ENCODE assay signal across 22 cellular contexts in genomic region chr4:174212061-174212460, GRCh38.
DNase-seq lines count a peak whose midpoint lies in the region; ATAC-seq and TF ChIP-seq lines count a peak whose summit lies in the region.
"Had no signal": no experiment of that assay in that cellular context is flagged by ENCODE, and none has a peak within 500 bp of the region (broad histone marks: within the 10 kb centered on the region; RNA-seq: fewer than 3 reads in every experiment).

No MANE protein-coding gene starts in this region.

- no peak overlapping the region for H3K27ac Mint-ChIP-seq in T-helper 2 cell treated with Interferon-gamma antibody and Interleukin-4, amounts not matched to agents 5 μg/mL and 100 μg/mL, for 36 hours
- H3K27ac Mint-ChIP-seq in activated B cell treated with CpG ODN at 0.5 μM for 24 hours = no peak overlapping the region

- POLR2A ChIA-PET in activated B cell treated with CpG ODN at 0.5 μM for 24 hours (lab: Charles Lee) = no interaction called here

- TF ChIP-seq CTCF in activated B cell treated with CpG ODN at 0.5 μM for 24 hours (IDR thresholded peaks at IDR 0.05) (no peak), fibroblast of the aortic adventitia (IDR thresholded peaks at IDR 0.05; ENCODE audit: insufficient read depth, low read length) (no peak), retinal pigment epithelial cell (conservative IDR thresholded peaks at IDR 0.05; ENCODE audit: low read depth, low read length) (no peak)

- no peaks in the 10 kb centered on the region for H3K36me3 Mint-ChIP-seq in T-helper 2 cell treated with Interferon-gamma antibody and Interleukin-4, amounts not matched to agents 5 μg/mL and 100 μg/mL, for 36 hours (ENCODE audit: low read depth)
- no peaks in the 10 kb centered on the region for H3K36me3 Mint-ChIP-seq in activated B cell treated with CpG ODN at 0.5 μM for 24 hours (ENCODE audit: low read depth)

- H3K4me3 Mint-ChIP-seq in T-helper 2 cell treated with Interferon-gamma antibody and Interleukin-4, amounts not matched to agents 5 μg/mL and 100 μg/mL, for 36 hours = peak overlapping the region; percentile 27
- H3K4me3 Mint-ChIP-seq in activated B cell treated with CpG ODN at 0.5 μM for 24 hours = peak overlapping the region; percentile 62

- CTCF ChIA-PET in activated B cell treated with CpG ODN at 0.5 μM for 24 hours (lab: Charles Lee) = interaction anchor here (0.8 kb wide), 1 partner anchor 11 kb away, joined by 3 read pairs; no protein-coding TSS in a partner anchor

- no peak for ATAC-seq in activated B cell treated with CpG ODN at 0.5 μM for 24 hours (ENCODE audit: low read depth)
- ATAC-seq: K562, mucosa of descending colon had no signal

- DNase-seq in T-helper 2 cell treated with Interferon-gamma antibody and Interleukin-4, amounts not matched to agents 5 μg/mL and 100 μg/mL, for 36 hours (ENCODE audit: low spot score) = no peak
- DNase-seq in T-helper 2 cell (no peak), activated B cell treated with CpG ODN at 0.5 μM for 24 hours (no peak), fibroblast of the aortic adventitia (ENCODE audit: low read depth) (no peak), retinal pigment epithelial cell (ENCODE audit: low read depth) (no peak), HuH-7 (ENCODE audit: low spot score) (no peak), AG20443 (ENCODE audit: low spot score) (no peak)
- no peak for DNase-seq in activated CD8-positive, alpha-beta memory T cell treated with anti-CD3 and anti-CD28 coated beads, Interleukin-2, amount 50 U/mL, for 4 hours
- DNase-seq: 8988T; activated CD4-positive, alpha-beta T cell treated with anti-CD3 and anti-CD28 coated beads for 48 hours; cerebellar nuclear complex; DMS153; mucosa of descending colon; NCI-H748 treated with DMSO at 0.1 percent for 48 hours; SJCRH30; stimulated activated CD4-positive, alpha-beta T cell treated with anti-CD3 and anti-CD28 coated beads, Interleukin-4, amount 100 ng/mL, for 4 hours; stimulated activated CD8-positive, alpha-beta memory T cell treated with anti-CD3 and anti-CD28 coated beads, Interleukin-4, amount 100 ng/mL, for 48 hours; T-helper 9 cell; thyroid gland had no signal

- H3K9me3 Mint-ChIP-seq in T-helper 2 cell treated with Interferon-gamma antibody and Interleukin-4, amounts not matched to agents 5 μg/mL and 100 μg/mL, for 36 hours = no peaks in the 10 kb centered on the region
- no peaks in the 10 kb centered on the region for H3K9me3 Mint-ChIP-seq in activated B cell treated with CpG ODN at 0.5 μM for 24 hours

- peaks cover 89% of the 10 kb centered on the region for H3K27me3 Mint-ChIP-seq in T-helper 2 cell treated with Interferon-gamma antibody and Interleukin-4, amounts not matched to agents 5 μg/mL and 100 μg/mL, for 36 hours (ENCODE audit: low read depth)
- peaks cover 74% of the 10 kb centered on the region for H3K27me3 Mint-ChIP-seq in activated B cell treated with CpG ODN at 0.5 μM for 24 hours

- H3K4me3 ChIP-seq in fibroblast of the aortic adventitia (ENCODE audit: low read depth, low read length) (peak overlapping the region; percentile 57), retinal pigment epithelial cell (ENCODE audit: low read length) (peak overlapping the region; percentile 15)
- H3K4me3 ChIP-seq: BLaER1, K562, mucosa of descending colon, SJCRH30, skin epidermis, thyroid gland had no signal

- H3K4me1 Mint-ChIP-seq in T-helper 2 cell treated with Interferon-gamma antibody and Interleukin-4, amounts not matched to agents 5 μg/mL and 100 μg/mL, for 36 hours (ENCODE audit: low read depth) = peaks cover 17% of the 10 kb centered on the region
- peaks cover 39% of the 10 kb centered on the region for H3K4me1 Mint-ChIP-seq in activated B cell treated with CpG ODN at 0.5 μM for 24 hours

- intact Hi-C loops in activated B cell treated with CpG ODN at 0.5 μM for 24 hours (cut with micrococcal nuclease) = loop anchor here (5.0 kb wide), 1 partner anchor 680 kb away; the partner anchor contains the start of gene HAND2
